8 cellular contexts compared by ENCODE assay signal in the genomic region with DNA sequence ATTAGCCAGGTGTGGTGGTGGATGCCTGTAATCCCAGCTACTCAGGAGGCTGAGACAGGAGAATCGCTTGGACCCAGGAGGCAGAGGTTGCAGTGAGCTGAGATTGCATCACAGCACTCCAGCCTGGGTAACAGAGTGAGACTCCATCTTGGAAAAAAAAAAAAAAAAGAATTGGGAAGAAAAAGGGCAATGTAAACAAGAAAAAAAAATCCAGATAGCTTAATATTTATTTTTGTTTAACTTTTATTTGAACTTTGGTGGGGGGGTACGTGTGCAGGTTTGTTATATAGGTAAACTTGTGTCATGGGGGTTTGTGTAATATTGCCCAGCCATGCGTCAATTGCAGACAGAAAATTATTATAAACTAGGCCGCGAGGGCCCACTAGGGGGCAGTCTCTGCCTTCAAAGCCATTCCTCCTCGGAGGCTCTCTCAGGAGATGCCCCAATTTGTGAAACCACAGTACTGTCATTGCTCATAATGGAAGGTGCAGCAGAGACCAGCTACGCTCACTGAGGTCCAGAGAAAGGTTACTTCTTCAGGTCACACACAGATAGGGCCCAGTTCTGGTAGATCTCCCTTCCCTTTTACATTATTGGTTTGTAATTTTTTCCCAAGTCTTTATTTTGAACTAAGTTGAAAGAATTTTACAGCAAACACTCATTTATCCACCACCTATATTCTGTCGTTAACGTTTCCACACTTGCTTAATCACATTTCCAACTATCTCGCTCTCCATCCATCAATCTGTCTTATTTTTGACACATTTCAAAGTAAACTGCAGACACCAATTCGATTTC.
DNase-seq lines count a peak whose midpoint lies in the region; ATAC-seq lines count a peak whose summit lies in the region.

No MANE protein-coding gene starts in this region.

- H3K4me1 ChIP-seq in mesenchymal stem cell (ENCODE audit: control insufficient read depth, insufficient read depth, low read depth, low read length): peaks cover 2% of the 10 kb centered on the region

- H3K4me2 ChIP-seq in mesenchymal stem cell (ENCODE audit: low read length, poor library complexity, severe bottlenecking): no peak overlapping the region

- H4K91ac ChIP-seq in mesenchymal stem cell (ENCODE audit: low read length): no peak overlapping the region

- H2AK5ac ChIP-seq in mesenchymal stem cell (ENCODE audit: low read length, severe bottlenecking): no peak overlapping the region

- H3K4me3 ChIP-seq in mesenchymal stem cell (ENCODE audit: insufficient read depth in 1 of 2, low read depth in 1 of 2, low read length in 2 of 2): no peak overlapping the region

- no peak overlapping the region for H3K9ac ChIP-seq in mesenchymal stem cell (ENCODE audit: low read length)

- no peak overlapping the region for H3K14ac ChIP-seq in mesenchymal stem cell (ENCODE audit: low read length in 2 of 2)

- DNase-seq in ELR (ENCODE audit: low read depth): peak; percentile 69
- peak; percentile 47 to 69 for DNase-seq in NCI-H526 (lab: John Stamatoyannopoulos, UW)
- DNase-seq in activated CD4-positive, alpha-beta T cell treated with anti-CD3 and anti-CD28 coated beads, Interleukin-2, amount 50 U/mL, for 1 hour: peak; percentile 72
- DNase-seq in effector CD4-positive, alpha-beta T cell: peak; percentile 71
- peak; percentile 11 for DNase-seq in mesenchymal stem cell
- DNase-seq in stimulated activated CD8-positive, alpha-beta memory T cell treated with anti-CD3 and anti-CD28 coated beads, Interleukin-2, amount 100 ng/mL, for 1 hour (ENCODE audit: low read depth in 2 of 2): peak; percentile 59 to 68

- no peak overlapping the region for H2BK12ac ChIP-seq in mesenchymal stem cell (ENCODE audit: low read length in 2 of 2)

- no peaks in the 10 kb centered on the region for H3K79me1 ChIP-seq in mesenchymal stem cell (replicated peaks; ENCODE audit: low read length, poor library complexity, severe bottlenecking)

- H3K4ac ChIP-seq in mesenchymal stem cell (ENCODE audit: low read depth in 1 of 2, low read length in 2 of 2): no peak overlapping the region

- H3K27ac ChIP-seq in mesenchymal stem cell (ENCODE audit: low read length, poor library complexity, severe bottlenecking): no peak overlapping the region

- H2BK120ac ChIP-seq in mesenchymal stem cell (ENCODE audit: low read depth, low read length): no peak overlapping the region

- peaks cover 0 to 30% of the 10 kb centered on the region in 2 experiments for H3K27me3 ChIP-seq in mesenchymal stem cell (ENCODE audit: control insufficient read depth in 1 of 2, insufficient read depth in 1 of 2, low read length in 2 of 2)

- H3K36me3 ChIP-seq in mesenchymal stem cell (ENCODE audit: control insufficient read depth in 1 of 2, insufficient read depth in 2 of 2, low read depth in 1 of 2, low read length in 2 of 2): no peaks in the 10 kb centered on the region

- no peak overlapping the region for H3K18ac ChIP-seq in mesenchymal stem cell (ENCODE audit: low read depth in 1 of 2, low read length in 2 of 2)

- 30% methylated on average over 10 of the region's 11 CpGs for WGBS in mesenchymal stem cell

- H3K23ac ChIP-seq in mesenchymal stem cell (ENCODE audit: low read length in 2 of 2): no peak overlapping the region

- no peaks in the 10 kb centered on the region for H3K9me3 ChIP-seq in mesenchymal stem cell (ENCODE audit: control insufficient read depth, low read length)

- H2BK15ac ChIP-seq in mesenchymal stem cell (ENCODE audit: low read depth, poor library complexity, severe bottlenecking): no peak overlapping the region

- no peak overlapping the region for H2AFZ ChIP-seq in mesenchymal stem cell (ENCODE audit: low read depth, low read length)

- no peak overlapping the region for H2BK5ac ChIP-seq in mesenchymal stem cell (ENCODE audit: low read depth, low read length, poor library complexity, severe bottlenecking)

- peak; percentile 59 for ATAC-seq in HG02852 (IDR thresholded peaks at IDR 0.05; ENCODE audit: unreplicated experiment)
- ATAC-seq in GM18907 (IDR thresholded peaks at IDR 0.05; ENCODE audit: unreplicated experiment): no peak

- no peak overlapping the region for H4K8ac ChIP-seq in mesenchymal stem cell (ENCODE audit: low read length)

Comparison
In these comparisons a context has a peak if more than half of its experiments do, and no peak if none do; other contexts are left out.
1. DNase-seq: peak in every context shown above with its lines; median percentile 72 in activated CD4-positive, alpha-beta T cell treated with anti-CD3 and anti-CD28 coated beads, Interleukin-2, amount 50 U/mL, for 1 hour; 71 in effector CD4-positive, alpha-beta T cell; 69 in ELR; 64 in stimulated activated CD8-positive, alpha-beta memory T cell treated with anti-CD3 and anti-CD28 coated beads, Interleukin-2, amount 100 ng/mL, for 1 hour; 58 in NCI-H526; 11 in mesenchymal stem cell.